In genomic region chr20:22916121-22916842, GRCh38 we compare ENCODE assay signal across 23 cellular contexts.
DNase-seq lines count a peak whose midpoint lies in the region; ATAC-seq, FAIRE-seq and TF ChIP-seq lines count a peak whose summit lies in the region.
"Had no signal": no experiment of that assay in that cellular context is flagged by ENCODE, and none has a peak within 500 bp of the region (broad histone marks: within the 10 kb centered on the region; RNA-seq: fewer than 3 reads in every experiment).

No MANE protein-coding gene starts in this region.

- FAIRE-seq in GM12878 (lab: Jason Lieb, UNC): no peak
- FAIRE-seq: GM12891, H54 had no signal

- no peaks in the 10 kb centered on the region for H3K79me2 ChIP-seq in GM12878 (ENCODE audit: control insufficient read depth, insufficient read depth, low read length)

- H3K27ac ChIP-seq in C4-2B (peak overlapping the region; percentile 2; the same call in 1 of the 2 replicates), GM12878 (ENCODE audit: control insufficient read depth, insufficient read depth) (no peak overlapping the region)
- H3K27ac ChIP-seq: SK-N-MC had no signal

- H2AFZ ChIP-seq in GM12878 (ENCODE audit: control insufficient read depth, low read depth, low read length): no peak overlapping the region

- SMC1A ChIA-PET in GM12878 (lab: Charles Lee; ENCODE audit: uncharacterized antibody, unreplicated experiment): interaction anchor here (0.6 to 2.5 kb wide), 7 partner anchors 9 to 224 kb away, joined by 3 to 11 read pairs (median 4); no protein-coding TSS in a partner anchor

- ATAC-seq in HG02798 (IDR thresholded peaks at IDR 0.05; ENCODE audit: poor library complexity, unreplicated experiment) (peak; percentile 37), GM12878 (peak; percentile 56)
- ATAC-seq: Panc1 had no signal

- BruUV-seq in GM12878 (replicated peaks; lab: Mats Ljungman, UMichigan): no TSS peak

- no peak overlapping the region for H3K4me3 ChIP-seq in GM12878
- H3K4me3 ChIP-seq: SK-N-MC had no signal

- in situ Hi-C loops in GM12878 (cut with MboI): no loop called here

- H3K4me1 ChIP-seq in GM12878 (ENCODE audit: control insufficient read depth, insufficient read depth, low read length): no peaks in the 10 kb centered on the region

- no peak for TF ChIP-seq EP300 in GM12878 (IDR thresholded peaks at IDR 0.05; ENCODE audit: borderline replicate concordance in 1 of 2, control insufficient read depth in 1 of 2, low read depth in 2 of 2, low read length in 2 of 2)

- no peaks in the 10 kb centered on the region for H3K27me3 ChIP-seq in GM12878 (replicated peaks in 1 of 2; ENCODE audit: control insufficient read depth in 2 of 2, insufficient read depth in 2 of 2, low read length in 1 of 2)

- 11% methylated on average over 10 of the region's 10 CpGs for WGBS in GM12878 (ENCODE audit: insufficient coverage, insufficient replicate concordance, low lambda C conversion rate, missing lambda C conversion rate)

- no peak overlapping the region for H3K4me2 ChIP-seq in GM12878 (ENCODE audit: control insufficient read depth, insufficient read depth)

- TF ChIP-seq CTCF in C4-2B (conservative IDR thresholded peaks at IDR 0.05) (no peak), GM12878 (IDR thresholded peaks at IDR 0.05 in 2 of 3, conservative IDR thresholded peaks at IDR 0.05 in 1 of 3; ENCODE audit: control insufficient read depth in 2 of 3, extremely low read depth in 1 of 3, insufficient read depth in 1 of 3, low read depth in 3 of 3, low read length in 3 of 3) (no peak)

- no peak for TF ChIP-seq RAD21 in GM12878 (IDR thresholded peaks at IDR 0.05; ENCODE audit: insufficient read depth, low read depth, low read length)

- POLR2A ChIA-PET in GM12878 (lab: Charles Lee): interaction anchor here (0.8 to 1.0 kb wide), 2 partner anchors 11 to 14 kb away, joined by 3 read pairs; no protein-coding TSS in a partner anchor

- RAD21 ChIA-PET in GM12878 (lab: Charles Lee; ENCODE audit: unreplicated experiment): interaction anchor here (0.6 to 1.7 kb wide), 4 partner anchors 9 to 59 kb away, joined by 3 to 7 read pairs (median 4); no protein-coding TSS in a partner anchor

- CTCF ChIA-PET in GM12878 (lab: Yijun Ruan, JAX): interaction anchor here (1.1 to 1.6 kb wide), 3 partner anchors 10 to 225 kb away, joined by 3 to 4 read pairs (median 3); no protein-coding TSS in a partner anchor

- TF ChIP-seq POLR2A in GM12878 (IDR thresholded peaks at IDR 0.05; ENCODE audit: low read depth, low read length): no peak

- intact Hi-C loops in GM12878 (cut with micrococcal nuclease; ENCODE audit: unreplicated experiment): no loop called here

- no peaks in the 10 kb centered on the region for H3K9me3 ChIP-seq in GM12878 (replicated peaks; ENCODE audit: control insufficient read depth, insufficient read depth, low read length)

- no peak for DNase-seq in GM12878 (ENCODE audit: low read depth, low spot score)
- DNase-seq in mucosa of gallbladder (ENCODE audit: low spot score): peak; percentile 22
- DNase-seq in NCI-H1436 treated with DMSO at 0.1 percent for 48 hours (lab: John Stamatoyannopoulos, UW): no peak
- DNase-seq in anterior cingulate cortex (lab: John Stamatoyannopoulos, UW): no peak
- DNase-seq in HT-29 (ENCODE audit: low spot score): no peak
- no peak for DNase-seq in NOMO-1 (lab: John Stamatoyannopoulos, UW; ENCODE audit: unreplicated experiment in 2 of 2)
- DNase-seq: 8988T; ACHN; CD4-positive, alpha-beta T cell; COR-L47; DMS53; GDM1; NCI-H1105 treated with DMSO at 0.1 percent for 48 hours; NCI-H2029; NCI-H446 treated with DMSO at 0.1 percent for 48 hours; NCI-H526 treated with DMSO at 0.1 percent for 48 hours; SIG-M5 had no signal

- no peak overlapping the region for H3K9ac ChIP-seq in GM12878 (ENCODE audit: control insufficient read depth, insufficient read depth, low read length)

- H4K20me1 ChIP-seq in GM12878 (ENCODE audit: control insufficient read depth, insufficient read depth): no peaks in the 10 kb centered on the region

- no peaks in the 10 kb centered on the region for H3K36me3 ChIP-seq in GM12878 (ENCODE audit: control insufficient read depth in 2 of 2, insufficient read depth in 2 of 2, low read length in 1 of 2)

TF ChIP-seq in GM12878, 131 proteins besides CTCF, POLR2A, EP300 and RAD21 (continues in another document):
- TF ChIP-seq EZH2 (IDR thresholded peaks at IDR 0.05; ENCODE audit: borderline replicate concordance, control insufficient read depth, low read depth, low read length) (no peak), ZBED1 (IDR thresholded peaks at IDR 0.05; ENCODE audit: borderline replicate concordance) (no peak), ZBTB4 (CRISPR knock-in tag; IDR thresholded peaks at IDR 0.05) (no peak), ZZZ3 (IDR thresholded peaks at IDR 0.05; ENCODE audit: control insufficient read depth, insufficient read length, low read depth) (no peak), SUPT20H (IDR thresholded peaks at IDR 0.05; ENCODE audit: borderline replicate concordance, control insufficient read depth, low read depth, low read length) (no peak), SP1 (IDR thresholded peaks at IDR 0.05; ENCODE audit: low read depth, low read length) (no peak), BRCA1 (IDR thresholded peaks at IDR 0.05; ENCODE audit: low read depth, low read length) (no peak), SMC3 (IDR thresholded peaks at IDR 0.05; ENCODE audit: borderline replicate concordance, low read length) (no peak), ZNF24 (IDR thresholded peaks at IDR 0.05) (no peak), FOS (IDR thresholded peaks at IDR 0.05; ENCODE audit: borderline replicate concordance, extremely low read depth, insufficient read length) (no peak), IKZF1 (conservative IDR thresholded peaks at IDR 0.05) (peak; percentile 87; the same call in 1 of the 2 replicates), CBX3 (IDR thresholded peaks at IDR 0.05; ENCODE audit: borderline replicate concordance, low read depth) (no peak)
- TF ChIP-seq, protein P1, sequence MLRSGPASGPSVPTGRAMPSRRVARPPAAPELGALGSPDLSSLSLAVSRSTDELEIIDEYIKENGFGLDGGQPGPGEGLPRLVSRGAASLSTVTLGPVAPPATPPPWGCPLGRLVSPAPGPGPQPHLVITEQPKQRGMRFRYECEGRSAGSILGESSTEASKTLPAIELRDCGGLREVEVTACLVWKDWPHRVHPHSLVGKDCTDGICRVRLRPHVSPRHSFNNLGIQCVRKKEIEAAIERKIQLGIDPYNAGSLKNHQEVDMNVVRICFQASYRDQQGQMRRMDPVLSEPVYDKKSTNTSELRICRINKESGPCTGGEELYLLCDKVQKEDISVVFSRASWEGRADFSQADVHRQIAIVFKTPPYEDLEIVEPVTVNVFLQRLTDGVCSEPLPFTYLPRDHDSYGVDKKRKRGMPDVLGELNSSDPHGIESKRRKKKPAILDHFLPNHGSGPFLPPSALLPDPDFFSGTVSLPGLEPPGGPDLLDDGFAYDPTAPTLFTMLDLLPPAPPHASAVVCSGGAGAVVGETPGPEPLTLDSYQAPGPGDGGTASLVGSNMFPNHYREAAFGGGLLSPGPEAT (IDR thresholded peaks at IDR 0.05; ENCODE audit: low read depth): peak; percentile 54
- TF ChIP-seq, protein P2, sequence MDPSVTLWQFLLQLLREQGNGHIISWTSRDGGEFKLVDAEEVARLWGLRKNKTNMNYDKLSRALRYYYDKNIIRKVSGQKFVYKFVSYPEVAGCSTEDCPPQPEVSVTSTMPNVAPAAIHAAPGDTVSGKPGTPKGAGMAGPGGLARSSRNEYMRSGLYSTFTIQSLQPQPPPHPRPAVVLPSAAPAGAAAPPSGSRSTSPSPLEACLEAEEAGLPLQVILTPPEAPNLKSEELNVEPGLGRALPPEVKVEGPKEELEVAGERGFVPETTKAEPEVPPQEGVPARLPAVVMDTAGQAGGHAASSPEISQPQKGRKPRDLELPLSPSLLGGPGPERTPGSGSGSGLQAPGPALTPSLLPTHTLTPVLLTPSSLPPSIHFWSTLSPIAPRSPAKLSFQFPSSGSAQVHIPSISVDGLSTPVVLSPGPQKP (IDR thresholded peaks at IDR 0.05; ENCODE audit: low read depth, low read length): no peak
- TF ChIP-seq, protein P3, sequence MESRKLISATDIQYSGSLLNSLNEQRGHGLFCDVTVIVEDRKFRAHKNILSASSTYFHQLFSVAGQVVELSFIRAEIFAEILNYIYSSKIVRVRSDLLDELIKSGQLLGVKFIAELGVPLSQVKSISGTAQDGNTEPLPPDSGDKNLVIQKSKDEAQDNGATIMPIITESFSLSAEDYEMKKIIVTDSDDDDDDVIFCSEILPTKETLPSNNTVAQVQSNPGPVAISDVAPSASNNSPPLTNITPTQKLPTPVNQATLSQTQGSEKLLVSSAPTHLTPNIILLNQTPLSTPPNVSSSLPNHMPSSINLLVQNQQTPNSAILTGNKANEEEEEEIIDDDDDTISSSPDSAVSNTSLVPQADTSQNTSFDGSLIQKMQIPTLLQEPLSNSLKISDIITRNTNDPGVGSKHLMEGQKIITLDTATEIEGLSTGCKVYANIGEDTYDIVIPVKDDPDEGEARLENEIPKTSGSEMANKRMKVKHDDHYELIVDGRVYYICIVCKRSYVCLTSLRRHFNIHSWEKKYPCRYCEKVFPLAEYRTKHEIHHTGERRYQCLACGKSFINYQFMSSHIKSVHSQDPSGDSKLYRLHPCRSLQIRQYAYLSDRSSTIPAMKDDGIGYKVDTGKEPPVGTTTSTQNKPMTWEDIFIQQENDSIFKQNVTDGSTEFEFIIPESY (IDR thresholded peaks at IDR 0.05): no peak
